In genomic region chr11:7414729-7415536, GRCh38 we compare ENCODE assay signal across 25 cellular contexts.
DNase-seq lines count a peak whose midpoint lies in the region; ATAC-seq, FAIRE-seq and TF ChIP-seq lines count a peak whose summit lies in the region.
"Had no signal": no experiment of that assay in that cellular context is flagged by ENCODE, and none has a peak within 500 bp of the region (broad histone marks: within the 10 kb centered on the region; RNA-seq: fewer than 3 reads in every experiment).

No MANE protein-coding gene starts in this region.

- peak overlapping the region; percentile 73 for H3K27ac Mint-ChIP-seq in neural progenitor cell
- no peak overlapping the region for H3K27ac Mint-ChIP-seq in type B pancreatic cell
- H3K27ac Mint-ChIP-seq: B cell had no signal

- no peak for TF ChIP-seq RAD21 in A549 (conservative IDR thresholded peaks at IDR 0.05 in 1 of 2, IDR thresholded peaks at IDR 0.05 in 1 of 2)

- WGBS in A549 (ENCODE audit: missing lambda C conversion rate): 9% methylated on average over 15 of the region's 15 CpGs

- no peak for DNase-seq in A549 (ENCODE audit: low read depth in 1 of 2, low spot score in 1 of 2)
- DNase-seq in cerebellar cortex (ENCODE audit: low spot score): peak; percentile 62
- peak; percentile 25 for DNase-seq in neural progenitor cell (ENCODE audit: low spot score)
- no peak for DNase-seq in NCI-H2171 treated with DMSO at 0.1 percent for 48 hours (lab: John Stamatoyannopoulos, UW)
- DNase-seq in NCI-H2227 (lab: John Stamatoyannopoulos, UW; ENCODE audit: unreplicated experiment): no peak
- no peak for DNase-seq in type B pancreatic cell (ENCODE audit: extremely low spot score, unreplicated experiment)
- DNase-seq in breast epithelium (ENCODE audit: low spot score in 2 of 2): no peak
- DNase-seq: 8988T, HFFc6, MM.1S, NCI-H1048, NCI-H1417 treated with DMSO at 0.1 percent for 48 hours, NCI-H187 treated with DMSO at 0.1 percent for 48 hours, NCI-H2107, NCI-H2227 treated with DMSO at 0.1 percent for 48 hours, NCI-H524 treated with DMSO at 0.1 percent for 48 hours, SHP77 treated with DMSO at 0.1 percent for 48 hours, SW 1271 had no signal

- peaks cover 2% of the 10 kb centered on the region for H3K36me3 Mint-ChIP-seq in neural progenitor cell
- H3K36me3 Mint-ChIP-seq in type B pancreatic cell: no peaks in the 10 kb centered on the region
- H3K36me3 Mint-ChIP-seq: CD14-positive monocyte had no signal

- FAIRE-seq in A549 (lab: Jason Lieb, UNC): no peak
- FAIRE-seq: D721Med, GM19239, H54 had no signal

- H3K79me2 ChIP-seq in OCI-LY3 (ENCODE audit: low read length) (no peaks in the 10 kb centered on the region), neural progenitor cell (ENCODE audit: low read depth) (no peaks in the 10 kb centered on the region)

- no peaks in the 10 kb centered on the region for H3K9me3 ChIP-seq in A549
- no peaks in the 10 kb centered on the region for H3K9me3 ChIP-seq in OCI-LY3 (ENCODE audit: insufficient read depth, low read length)
- no peaks in the 10 kb centered on the region for H3K9me3 ChIP-seq in neural progenitor cell (ENCODE audit: low read depth)
- peaks cover 0 to 5% of the 10 kb centered on the region in 2 donors for H3K9me3 ChIP-seq in breast epithelium

- TF ChIP-seq EP300 in A549 (IDR thresholded peaks at IDR 0.05): no peak

- no peaks in the 10 kb centered on the region for H3K36me3 ChIP-seq in OCI-LY3 (replicated peaks; ENCODE audit: low read depth, low read length)
- no peaks in the 10 kb centered on the region for H3K36me3 ChIP-seq in neural progenitor cell
- no peaks in the 10 kb centered on the region for H3K36me3 ChIP-seq in breast epithelium

- H3K27ac ChIP-seq in A549: no peak overlapping the region
- H3K27ac ChIP-seq in OCI-LY3 (ENCODE audit: low read length): no peak overlapping the region
- no peak overlapping the region for H3K27ac ChIP-seq in neural progenitor cell
- H3K27ac ChIP-seq in breast epithelium: no peak overlapping the region
- H3K27ac ChIP-seq: SK-N-MC had no signal

- ATAC-seq in A549: peak; percentile 49; a peak in 5 of 6 replicates

- TF ChIP-seq CTCF in A549 (IDR thresholded peaks at IDR 0.05) (no peak), OCI-LY3 (IDR thresholded peaks at IDR 0.05; ENCODE audit: low read depth, low read length) (no peak), neural progenitor cell (IDR thresholded peaks at IDR 0.05) (no peak), type B pancreatic cell (conservative IDR thresholded peaks at IDR 0.05) (no peak), breast epithelium (IDR thresholded peaks at IDR 0.05) (no peak)

- peaks cover 19% of the 10 kb centered on the region for H3K4me1 Mint-ChIP-seq in neural progenitor cell
- peaks cover 13% of the 10 kb centered on the region for H3K4me1 Mint-ChIP-seq in type B pancreatic cell (ENCODE audit: unreplicated experiment)
- H3K4me1 Mint-ChIP-seq: B cell had no signal

- POLR2A ChIA-PET in A549 (lab: Yijun Ruan, JAX): no interaction called here

- H3K4me2 ChIP-seq in A549 (no peak overlapping the region), OCI-LY3 (ENCODE audit: low read length) (0 out of 2 replicates have a peak overlapping the region, but pooled peaks have one; percentile 12), neural progenitor cell (peak overlapping the region; percentile 32)

- H2AFZ ChIP-seq in OCI-LY3 (ENCODE audit: low read depth, low read length): no peak overlapping the region
- H2AFZ ChIP-seq in neural progenitor cell (replicated peaks): no peak overlapping the region

- H3F3A ChIP-seq in neural progenitor cell (ENCODE audit: low read depth): no peaks in the 10 kb centered on the region

- intact Hi-C loops in breast epithelium (cut with DNase I; ENCODE audit: low total_unique reads): loop anchor here (5.0 kb wide), 2 partner anchors 253 to 703 kb away; no protein-coding TSS in a partner anchor

- H3K27me3 ChIP-seq in OCI-LY3 (ENCODE audit: low read depth, low read length) (no peaks in the 10 kb centered on the region), neural progenitor cell (no peaks in the 10 kb centered on the region), breast epithelium (no peaks in the 10 kb centered on the region)

- H3K9me3 Mint-ChIP-seq in neural progenitor cell (peaks cover 12% of the 10 kb centered on the region), type B pancreatic cell (no peaks in the 10 kb centered on the region)
- H3K9me3 Mint-ChIP-seq: HFFc6 had no signal

- H3K4me3 ChIP-seq in A549 (no peak overlapping the region), OCI-LY3 (ENCODE audit: low read length) (no peak overlapping the region), neural progenitor cell (no peak overlapping the region), breast epithelium (no peak overlapping the region)
- H3K4me3 ChIP-seq: SK-N-MC had no signal

- H3K9ac ChIP-seq in OCI-LY3 (ENCODE audit: low read length) (no peak overlapping the region), neural progenitor cell (no peak overlapping the region)

- H3K4me1 ChIP-seq in A549: no peaks in the 10 kb centered on the region
- no peaks in the 10 kb centered on the region for H3K4me1 ChIP-seq in OCI-LY3 (ENCODE audit: low read length)
- peaks cover 16% of the 10 kb centered on the region for H3K4me1 ChIP-seq in neural progenitor cell
- H3K4me1 ChIP-seq in breast epithelium: no peaks in the 10 kb centered on the region

- H3K27me3 Mint-ChIP-seq in neural progenitor cell (ENCODE audit: insufficient read depth, low read depth) (peaks cover 2% of the 10 kb centered on the region), type B pancreatic cell (peaks cover 3% of the 10 kb centered on the region)

- TF ChIP-seq POLR2A in A549 (IDR thresholded peaks at IDR 0.05; ENCODE audit: low read length) (no peak), breast epithelium (IDR thresholded peaks at IDR 0.05) (no peak)

- H3K4me3 Mint-ChIP-seq in neural progenitor cell: no peak overlapping the region
- no peak overlapping the region for H3K4me3 Mint-ChIP-seq in type B pancreatic cell
- H3K4me3 Mint-ChIP-seq: B cell, CD14-positive monocyte, HFFc6 had no signal

- no peaks in the 10 kb centered on the region for H4K20me1 ChIP-seq in OCI-LY3 (ENCODE audit: insufficient read depth, low read length)
- H4K20me1 ChIP-seq in neural progenitor cell (ENCODE audit: low read depth): no peaks in the 10 kb centered on the region

- CTCF ChIA-PET in A549 (lab: Yijun Ruan, JAX): interaction anchor here (1.2 to 1.3 kb wide), 3 partner anchors 27 to 272 kb away, joined by 3 to 7 read pairs (median 3); partner anchors contain the start of gene SYT9

TF ChIP-seq in A549, 52 proteins besides CTCF, POLR2A, EP300 and RAD21:
- TF ChIP-seq BHLHE40 (IDR thresholded peaks at IDR 0.05; ENCODE audit: low read depth, low read length): no peak

Comparison
In these comparisons a context has a peak if more than half of its experiments do, and no peak if none do; other contexts are left out.
1. DNase-seq: peak in cerebellar cortex (single experiment) and neural progenitor cell (single experiment); none in A549 (0 of 2), NCI-H2171 treated with DMSO at 0.1 percent for 48 hours (single experiment), NCI-H2227 (single experiment), type B pancreatic cell (single experiment) and breast epithelium (0 of 2).